In the genomic region with DNA sequence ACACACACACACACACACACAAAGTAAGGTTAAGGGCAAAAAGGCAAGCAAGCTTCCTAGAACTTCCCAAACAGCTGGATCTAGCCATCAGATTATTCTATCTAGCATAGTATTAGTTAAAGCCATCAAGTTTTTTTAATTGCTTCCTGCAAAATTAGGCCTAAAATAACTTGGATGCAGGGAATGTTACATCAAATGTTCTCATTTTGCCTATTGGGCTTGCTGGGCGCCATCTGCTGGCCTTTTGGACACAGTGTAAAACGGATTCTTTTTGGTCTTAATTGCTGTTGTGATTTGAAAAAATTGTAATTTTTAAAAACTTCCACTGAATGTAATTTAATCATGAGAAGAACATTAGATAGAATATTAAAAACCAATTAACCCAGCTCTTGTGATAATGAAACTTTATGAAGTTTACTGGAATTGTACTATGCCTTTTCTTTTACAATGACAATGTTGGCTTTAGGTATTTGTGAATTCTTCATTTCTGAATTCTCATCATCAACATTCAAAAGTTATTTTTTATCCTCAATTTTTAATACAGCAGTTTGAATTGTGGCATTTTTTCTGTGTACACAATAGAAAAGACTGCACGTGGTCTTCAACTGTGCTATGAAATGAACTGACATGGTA, we compare ENCODE assay signal across 8 cellular contexts. TPM values are rescaled to one million over a fixed set of nuclear protein-coding genes. Genes with fewer than 3 reads are reported as not detected.
DNase-seq lines count a peak whose midpoint lies in the region; ATAC-seq, FAIRE-seq and TF ChIP-seq lines count a peak whose summit lies in the region.

No MANE protein-coding gene starts in this region.

- RAD21 ChIA-PET in GM12878 (lab: Charles Lee; ENCODE audit: unreplicated experiment): interaction anchor here (0.5 to 3.1 kb wide), 17 partner anchors 10 to 1120 kb away, joined by 3 to 28 read pairs (median 4); no protein-coding TSS in a partner anchor

- no peaks in the 10 kb centered on the region for H4K20me1 ChIP-seq in GM12878 (ENCODE audit: control insufficient read depth, insufficient read depth)

- POLR2A ChIA-PET in GM12878 (lab: Charles Lee): interaction anchor here (0.6 to 1.0 kb wide), 2 partner anchors 24 to 76 kb away, joined by 3 to 4 read pairs; no protein-coding TSS in a partner anchor

- DNase-seq in COR-L47 (lab: John Stamatoyannopoulos, UW) (peak; percentile 42), HS-5 (ENCODE audit: low read depth) (peak; percentile 54), RWPE2 (ENCODE audit: low spot score) (no peak), GM12878 (ENCODE audit: low read depth, low spot score) (no peak), hippocampal formation (lab: John Stamatoyannopoulos, UW) (peak; percentile 10 to 62)
- peak; percentile 50 for DNase-seq in stimulated activated CD4-positive, alpha-beta T cell treated with anti-CD3 and anti-CD28 coated beads, Interleukin-15, amount 100 ng/mL, for 24 hours

- no peak for TF ChIP-seq POLR2A in GM12878 (IDR thresholded peaks at IDR 0.05; ENCODE audit: low read depth, low read length)

- TF ChIP-seq EP300 in GM12878 (IDR thresholded peaks at IDR 0.05; ENCODE audit: borderline replicate concordance in 1 of 2, control insufficient read depth in 1 of 2, low read depth in 2 of 2, low read length in 2 of 2): no peak

- H3K36me3 ChIP-seq in RWPE2 (ENCODE audit: low read depth): peaks cover 52% of the 10 kb centered on the region
- no peaks in the 10 kb centered on the region for H3K36me3 ChIP-seq in GM12878 (ENCODE audit: control insufficient read depth in 2 of 2, insufficient read depth in 2 of 2, low read length in 1 of 2)

- no peaks in the 10 kb centered on the region for H3K9me3 ChIP-seq in RWPE2 (ENCODE audit: severe bottlenecking)
- H3K9me3 ChIP-seq in GM12878 (replicated peaks; ENCODE audit: control insufficient read depth, insufficient read depth, low read length): no peaks in the 10 kb centered on the region

- CTCF ChIA-PET in GM12878 (lab: Yijun Ruan, JAX): interaction anchor here (0.6 to 5.5 kb wide), 43 partner anchors 7 to 810 kb away, joined by 3 to 63 read pairs (median 6); a partner anchor contains a TSS

- H2AFZ ChIP-seq in GM12878 (ENCODE audit: control insufficient read depth, low read depth, low read length): no peak overlapping the region

- TF ChIP-seq CTCF in RWPE2 (IDR thresholded peaks at IDR 0.05; ENCODE audit: poor library complexity, severe bottlenecking) (peak; percentile 97), GM12878 (IDR thresholded peaks at IDR 0.05 in 2 of 3, conservative IDR thresholded peaks at IDR 0.05 in 1 of 3; ENCODE audit: control insufficient read depth in 2 of 3, extremely low read depth in 1 of 3, insufficient read depth in 1 of 3, low read depth in 3 of 3, low read length in 3 of 3) (peak; percentile 75 to 78 (median 75))

- BruUV-seq in GM12878 (replicated peaks; lab: Mats Ljungman, UMichigan): no TSS peak

- ATAC-seq in RWPE2 (ENCODE audit: low read depth) (no peak), GM12878 (peak; percentile 37), HG02642 (IDR thresholded peaks at IDR 0.05; ENCODE audit: poor library complexity, unreplicated experiment) (no peak), HG03439 (IDR thresholded peaks at IDR 0.05; ENCODE audit: unreplicated experiment) (no peak)

- H3K9ac ChIP-seq in GM12878 (ENCODE audit: control insufficient read depth, insufficient read depth, low read length): no peak overlapping the region

- no peak overlapping the region for H3K4me2 ChIP-seq in GM12878 (ENCODE audit: control insufficient read depth, insufficient read depth)

- H3K79me2 ChIP-seq in GM12878 (ENCODE audit: control insufficient read depth, insufficient read depth, low read length): peaks cover 10% of the 10 kb centered on the region

- SMC1A ChIA-PET in GM12878 (lab: Charles Lee; ENCODE audit: uncharacterized antibody, unreplicated experiment): interaction anchor here (0.6 to 7.3 kb wide), 30 partner anchors 9 to 808 kb away, joined by 3 to 60 read pairs (median 4); no protein-coding TSS in a partner anchor

- TF ChIP-seq RAD21 in GM12878 (IDR thresholded peaks at IDR 0.05; ENCODE audit: insufficient read depth, low read depth, low read length): peak; percentile 63

- WGBS in GM12878 (ENCODE audit: insufficient coverage, insufficient replicate concordance, low lambda C conversion rate, missing lambda C conversion rate): 32% methylated on average over 3 of the region's 3 CpGs

- FAIRE-seq in GM12878 (lab: Jason Lieb, UNC): peak; percentile 54

- peaks cover 12% of the 10 kb centered on the region for H3K4me1 ChIP-seq in RWPE2 (ENCODE audit: insufficient read depth, poor library complexity, severe bottlenecking)
- H3K4me1 ChIP-seq in GM12878 (ENCODE audit: control insufficient read depth, insufficient read depth, low read length): peaks cover 18% of the 10 kb centered on the region

- H3K27ac ChIP-seq in RWPE2 (ENCODE audit: poor library complexity, severe bottlenecking) (no peak overlapping the region), GM12878 (ENCODE audit: control insufficient read depth, insufficient read depth) (no peak overlapping the region)

- H3K4me3 ChIP-seq in RWPE2 (ENCODE audit: severe bottlenecking) (no peak overlapping the region), GM12878 (no peak overlapping the region)

- no peaks in the 10 kb centered on the region for H3K27me3 ChIP-seq in RWPE2 (ENCODE audit: insufficient read depth, poor library complexity, severe bottlenecking)
- H3K27me3 ChIP-seq in GM12878 (replicated peaks in 1 of 2; ENCODE audit: control insufficient read depth in 2 of 2, insufficient read depth in 2 of 2, low read length in 1 of 2): no peaks in the 10 kb centered on the region

- in situ Hi-C loops in GM12878 (cut with MboI): loop anchor here (5.0 to 10.0 kb wide), 2 partner anchors 450 to 812 kb away; no protein-coding TSS in a partner anchor

- intact Hi-C loops in GM12878 (cut with micrococcal nuclease; ENCODE audit: unreplicated experiment): loop anchor here (1.0 to 5.0 kb wide), 5 partner anchors 75 to 810 kb away; a partner anchor contains a TSS

TF ChIP-seq in GM12878, 131 proteins besides CTCF, POLR2A, EP300 and RAD21 (continues in another document):
- TF ChIP-seq SIX5 (IDR thresholded peaks at IDR 0.05; ENCODE audit: low read depth, low read length, severe bottlenecking): no peak
- no peak for TF ChIP-seq TARDBP (IDR thresholded peaks at IDR 0.05; ENCODE audit: borderline replicate concordance)
- TF ChIP-seq SP1 (IDR thresholded peaks at IDR 0.05; ENCODE audit: low read depth, low read length): no peak

RNA-seq across cellular contexts. Expression of a gene that starts 6.8 kb away (rescaled TPM):
- 16.1 and 17.6 TPM in 2 replicates for total RNA-seq in GM12878 (2013; cell fraction: nucleolus; rRNA removed)
- total RNA-seq in GM12878 (2014; rRNA removed) (4.3 and 5.6 TPM in 2 replicates), GM12878 (2014; rRNA removed; fragmentation: Illumina TruSeq; extraction: Trizol) (6.5 and 7.0 TPM in 2 replicates), GM12878 (2021) (7.5 and 7.7 TPM in 2 replicates)
- 2.4 TPM for polyA plus RNA-seq in GM12878 (2011; ENCODE audit: low read depth)
- polyA plus RNA-seq in GM12878 (2011; rRNA removed) (17.9 and 21.7 TPM in 2 replicates), GM12878 (2014; fragmentation: Illumina TruSeq; extraction: Trizol) (9.8 and 14.8 TPM in 2 replicates), GM12878 (2014; fragmentation: Nextera tagmentation; extraction: Ambion mirVana) (1 to 10 TPM; 4.8 to 5.9 TPM), GM12878 (2014; rRNA removed) (6.5 and 7.7 TPM in 2 replicates), GM12878 (2016; fragmentation: Nextera tagmentation; extraction: Ambion mirVana) (10 to 100 TPM; 14.0 to 14.9 TPM)
- polyA plus RNA-seq in GM12878 (2011; cell fraction: cytosol; rRNA removed): 6.9 and 7.0 TPM in 2 replicates
- polyA plus RNA-seq in GM12878 (2011; cell fraction: nucleus; rRNA removed): 8.1 and 11.7 TPM in 2 replicates
- polyA plus RNA-seq in GM12878 (2012): 3.3 and 5.2 TPM in 2 replicates
- polyA minus RNA-seq in GM12878 (2011; rRNA and poly(A)+ RNA removed): 9.6 and 14.6 TPM in 2 replicates
- 1.8 and 2.1 TPM in 2 replicates for polyA minus RNA-seq in GM12878 (2011; cell fraction: cytosol; rRNA and poly(A)+ RNA removed)
- polyA minus RNA-seq in GM12878 (2011; cell fraction: nucleus; rRNA and poly(A)+ RNA removed): 5.1 and 5.2 TPM in 2 replicates

RNA-seq across cellular contexts. Expression of a gene that starts 7.9 kb away (rescaled TPM):
- total RNA-seq in GM12878 (2013; cell fraction: nucleolus; rRNA removed): 20.4 and 21.8 TPM in 2 replicates
- 5.7 and 6.4 TPM in 2 replicates for total RNA-seq in GM12878 (2014; rRNA removed)
- total RNA-seq in GM12878 (2014; rRNA removed; fragmentation: Illumina TruSeq; extraction: Trizol): 6.9 and 7.1 TPM in 2 replicates
- 5.9 and 6.4 TPM in 2 replicates for total RNA-seq in GM12878 (2021)
- polyA plus RNA-seq in GM12878 (2011; ENCODE audit: low read depth): 2.0 TPM
- polyA plus RNA-seq in GM12878 (2011; rRNA removed): 6.7 and 8.6 TPM in 2 replicates
- 3.7 and 4.1 TPM in 2 replicates for polyA plus RNA-seq in GM12878 (2011; cell fraction: cytosol; rRNA removed)
- 13.6 and 14.2 TPM in 2 replicates for polyA plus RNA-seq in GM12878 (2011; cell fraction: nucleus; rRNA removed)
- polyA plus RNA-seq in GM12878 (2012): 3.3 and 3.9 TPM in 2 replicates
- 3.6 and 6.3 TPM in 2 replicates for polyA plus RNA-seq in GM12878 (2014; fragmentation: Illumina TruSeq; extraction: Trizol)
- 1 to 10 TPM; 3.0 to 8.0 TPM for polyA plus RNA-seq in GM12878 (2014; fragmentation: Nextera tagmentation; extraction: Ambion mirVana)
- polyA plus RNA-seq in GM12878 (2014; rRNA removed): 2.2 TPM in 2 replicates
- polyA plus RNA-seq in GM12878 (2016; fragmentation: Nextera tagmentation; extraction: Ambion mirVana): 10 to 100 TPM; 10.1 to 11.0 TPM
- polyA minus RNA-seq in GM12878 (2011; rRNA and poly(A)+ RNA removed): 19.2 and 19.5 TPM in 2 replicates
- 7.4 and 8.1 TPM in 2 replicates for polyA minus RNA-seq in GM12878 (2011; cell fraction: cytosol; rRNA and poly(A)+ RNA removed)
- 10.5 and 13.4 TPM in 2 replicates for polyA minus RNA-seq in GM12878 (2011; cell fraction: nucleus; rRNA and poly(A)+ RNA removed)

Comparison
In these comparisons a context has a peak if more than half of its experiments do, and no peak if none do; other contexts are left out.
1. DNase-seq: peak in COR-L47 (single experiment), HS-5 (single experiment), hippocampal formation (2 of 2) and stimulated activated CD4-positive, alpha-beta T cell treated with anti-CD3 and anti-CD28 coated beads, Interleukin-15, amount 100 ng/mL, for 24 hours (single experiment); none in RWPE2 (single experiment) and GM12878 (single experiment).